In genomic region chr10:127196227-127196954, GRCh38 we compare ENCODE assay signal across 1 cellular context.
TF ChIP-seq lines count a peak whose summit lies in the region.

TSS of gene INSYN2A (minus strand) at chr10:127196591. CDS start at chr10:127176395, 20,196 bp downstream.

TF ChIP-seq in HepG2, 621 proteins besides CTCF, POLR2A, EP300 and RAD21:
- TF ChIP-seq, protein P1, sequence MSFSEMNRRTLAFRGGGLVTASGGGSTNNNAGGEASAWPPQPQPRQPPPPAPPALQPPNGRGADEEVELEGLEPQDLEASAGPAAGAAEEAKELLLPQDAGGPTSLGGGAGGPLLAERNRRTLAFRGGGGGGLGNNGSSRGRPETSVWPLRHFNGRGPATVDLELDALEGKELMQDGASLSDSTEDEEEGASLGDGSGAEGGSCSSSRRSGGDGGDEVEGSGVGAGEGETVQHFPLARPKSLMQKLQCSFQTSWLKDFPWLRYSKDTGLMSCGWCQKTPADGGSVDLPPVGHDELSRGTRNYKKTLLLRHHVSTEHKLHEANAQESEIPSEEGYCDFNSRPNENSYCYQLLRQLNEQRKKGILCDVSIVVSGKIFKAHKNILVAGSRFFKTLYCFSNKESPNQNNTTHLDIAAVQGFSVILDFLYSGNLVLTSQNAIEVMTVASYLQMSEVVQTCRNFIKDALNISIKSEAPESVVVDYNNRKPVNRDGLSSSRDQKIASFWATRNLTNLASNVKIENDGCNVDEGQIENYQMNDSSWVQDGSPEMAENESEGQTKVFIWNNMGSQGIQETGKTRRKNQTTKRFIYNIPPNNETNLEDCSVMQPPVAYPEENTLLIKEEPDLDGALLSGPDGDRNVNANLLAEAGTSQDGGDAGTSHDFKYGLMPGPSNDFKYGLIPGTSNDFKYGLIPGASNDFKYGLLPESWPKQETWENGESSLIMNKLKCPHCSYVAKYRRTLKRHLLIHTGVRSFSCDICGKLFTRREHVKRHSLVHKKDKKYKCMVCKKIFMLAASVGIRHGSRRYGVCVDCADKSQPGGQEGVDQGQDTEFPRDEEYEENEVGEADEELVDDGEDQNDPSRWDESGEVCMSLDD (CRISPR knock-in tag; IDR thresholded peaks at IDR 0.05; ENCODE audit: borderline replicate concordance) = no peak
- TF ChIP-seq HDAC2 (CRISPR knock-in tag; IDR thresholded peaks at IDR 0.05) = no peak
- TF ChIP-seq ZNF331 (CRISPR knock-in tag; IDR thresholded peaks at IDR 0.05) = no peak
- TF ChIP-seq, protein P2, sequence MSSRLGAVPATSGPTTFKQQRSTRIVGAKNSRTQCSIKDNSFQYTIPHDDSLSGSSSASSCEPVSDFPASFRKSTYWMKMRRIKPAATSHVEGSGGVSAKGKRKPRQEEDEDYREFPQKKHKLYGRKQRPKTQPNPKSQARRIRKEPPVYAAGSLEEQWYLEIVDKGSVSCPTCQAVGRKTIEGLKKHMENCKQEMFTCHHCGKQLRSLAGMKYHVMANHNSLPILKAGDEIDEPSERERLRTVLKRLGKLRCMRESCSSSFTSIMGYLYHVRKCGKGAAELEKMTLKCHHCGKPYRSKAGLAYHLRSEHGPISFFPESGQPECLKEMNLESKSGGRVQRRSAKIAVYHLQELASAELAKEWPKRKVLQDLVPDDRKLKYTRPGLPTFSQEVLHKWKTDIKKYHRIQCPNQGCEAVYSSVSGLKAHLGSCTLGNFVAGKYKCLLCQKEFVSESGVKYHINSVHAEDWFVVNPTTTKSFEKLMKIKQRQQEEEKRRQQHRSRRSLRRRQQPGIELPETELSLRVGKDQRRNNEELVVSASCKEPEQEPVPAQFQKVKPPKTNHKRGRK (CRISPR knock-in tag; IDR thresholded peaks at IDR 0.05) = no peak
- no peak for TF ChIP-seq HMGXB3 (CRISPR knock-in tag; IDR thresholded peaks at IDR 0.05; ENCODE audit: borderline replicate concordance)
- TF ChIP-seq YEATS4 (CRISPR knock-in tag; IDR thresholded peaks at IDR 0.05; ENCODE audit: borderline replicate concordance) = no peak
- TF ChIP-seq AKAP8 (CRISPR knock-in tag; IDR thresholded peaks at IDR 0.05) = no peak
